In the genomic region with DNA sequence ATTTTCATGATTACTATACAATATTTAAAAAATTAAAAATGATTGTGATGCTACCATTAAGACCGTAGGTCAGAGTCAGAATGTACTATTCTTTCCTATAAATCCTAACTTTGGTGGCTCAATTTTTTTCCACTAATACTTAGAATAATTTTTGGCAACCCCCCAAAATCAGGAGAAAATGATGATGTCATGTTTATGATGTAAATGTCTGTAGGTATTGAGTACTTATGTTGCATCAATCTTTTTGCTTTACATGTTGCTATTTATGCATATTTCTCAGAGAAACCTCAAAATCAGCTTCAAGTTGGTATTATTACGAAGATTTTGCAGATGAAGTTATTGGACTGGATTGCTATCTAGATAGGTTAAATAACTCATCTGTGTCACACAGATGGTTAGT, we compare ENCODE assay signal across 35 cellular contexts.
DNase-seq lines count a peak whose midpoint lies in the region; ATAC-seq, FAIRE-seq and TF ChIP-seq lines count a peak whose summit lies in the region.
"Had no signal": no experiment of that assay in that cellular context is flagged by ENCODE, and none has a peak within 500 bp of the region (broad histone marks: within the 10 kb centered on the region; RNA-seq: fewer than 3 reads in every experiment).

No MANE protein-coding gene starts in this region.

- no peak overlapping the region for H3K4me2 ChIP-seq in HepG2 (ENCODE audit: low read depth, low read length)
- H3K4me2 ChIP-seq in GM12878 (ENCODE audit: control insufficient read depth, insufficient read depth) = no peak overlapping the region
- no peak overlapping the region for H3K4me2 ChIP-seq in K562 (ENCODE audit: insufficient read depth, low read length)
- H3K4me2 ChIP-seq in Karpas-422 (ENCODE audit: low read depth, low read length, poor library complexity, severe bottlenecking) = no peak overlapping the region
- H3K4me2 ChIP-seq: A549; BLaER1; BLaER1 treated with 17β-estradiol and CSF1 and Interleukin-3, amounts not matched to agents 10 nM and 100 nM had no signal

- RAD21 ChIA-PET in GM12878 (lab: Charles Lee; ENCODE audit: unreplicated experiment) = no interaction called here

- WGBS in HepG2 (ENCODE audit: low lambda C conversion rate) = 20% methylated on average over 2 of the region's 2 CpGs
- 88% methylated on average over 2 of the region's 2 CpGs for WGBS in right lobe of liver (ENCODE audit: insufficient coverage, low coverage, low lambda C conversion rate, missing lambda C conversion rate)
- WGBS in GM12878 (ENCODE audit: insufficient coverage, insufficient replicate concordance, low lambda C conversion rate, missing lambda C conversion rate) = 24% methylated on average over 2 of the region's 2 CpGs
- 0% methylated on average over 2 of the region's 2 CpGs for WGBS in K562 (ENCODE audit: insufficient coverage, low coverage, missing lambda C conversion rate)

- TF ChIP-seq CTCF in HepG2 (CRISPR knock-in tag; IDR thresholded peaks at IDR 0.05) (no peak), right lobe of liver (IDR thresholded peaks at IDR 0.05) (no peak), HEK293 (tag by site-specific recombination; IDR thresholded peaks at IDR 0.05) (no peak), GM12878 (IDR thresholded peaks at IDR 0.05 in 2 of 3, conservative IDR thresholded peaks at IDR 0.05 in 1 of 3; ENCODE audit: control insufficient read depth in 2 of 3, extremely low read depth in 1 of 3, insufficient read depth in 1 of 3, low read depth in 3 of 3, low read length in 3 of 3) (no peak), K562 (IDR thresholded peaks at IDR 0.05 in 2 of 3, conservative IDR thresholded peaks at IDR 0.05 in 1 of 3; ENCODE audit: insufficient read depth in 2 of 3, low read depth in 1 of 3, low read length in 3 of 3) (no peak)

- no peak for TF ChIP-seq EP300 in HepG2 (IDR thresholded peaks at IDR 0.05; ENCODE audit: low read depth in 2 of 2, low read length in 2 of 2)
- no peak for TF ChIP-seq EP300 in HepG2 (CRISPR knock-in tag; IDR thresholded peaks at IDR 0.05; ENCODE audit: borderline replicate concordance)
- no peak for TF ChIP-seq EP300 in GM12878 (IDR thresholded peaks at IDR 0.05; ENCODE audit: borderline replicate concordance in 1 of 2, control insufficient read depth in 1 of 2, low read depth in 2 of 2, low read length in 2 of 2)
- TF ChIP-seq EP300 in K562 (IDR thresholded peaks at IDR 0.05; ENCODE audit: low read length) = no peak

- H3K36me3 ChIP-seq in HepG2 (replicated peaks in 1 of 2; ENCODE audit: control insufficient read depth in 1 of 2, insufficient read depth in 2 of 2, low read length in 2 of 2) = no peaks in the 10 kb centered on the region
- no peaks in the 10 kb centered on the region for H3K36me3 ChIP-seq in right lobe of liver
- no peaks in the 10 kb centered on the region for H3K36me3 ChIP-seq in HEK293 (ENCODE audit: control insufficient read depth in 2 of 2, insufficient read depth in 1 of 2, low read length in 2 of 2)
- H3K36me3 ChIP-seq in GM12878 (ENCODE audit: control insufficient read depth in 2 of 2, insufficient read depth in 2 of 2, low read length in 1 of 2) = no peaks in the 10 kb centered on the region
- no peaks in the 10 kb centered on the region for H3K36me3 ChIP-seq in K562 (ENCODE audit: control insufficient read depth, insufficient read depth, low read length)
- no peaks in the 10 kb centered on the region for H3K36me3 ChIP-seq in Karpas-422 (ENCODE audit: insufficient read depth, low read length)
- H3K36me3 ChIP-seq: BE2C; BLaER1; BLaER1 treated with 17β-estradiol and CSF1 and Interleukin-3, amounts not matched to agents 10 nM and 100 nM had no signal

- no peak for ATAC-seq in HepG2
- no peak for ATAC-seq in right lobe of liver
- ATAC-seq in GM12878 = no peak
- ATAC-seq in K562 = no peak
- ATAC-seq: A549; CD8-positive, alpha-beta T cell had no signal

- intact Hi-C loops in HepG2 (cut with micrococcal nuclease; ENCODE audit: unreplicated experiment) (no loop called here), right lobe of liver (cut with DNase I) (no loop called here), GM12878 (cut with micrococcal nuclease; ENCODE audit: unreplicated experiment) (no loop called here), K562 (cut with micrococcal nuclease) (no loop called here)

- H2AFZ ChIP-seq in HepG2 (ENCODE audit: low read length) = no peak overlapping the region
- no peak overlapping the region for H2AFZ ChIP-seq in GM12878 (ENCODE audit: control insufficient read depth, low read depth, low read length)
- no peak overlapping the region for H2AFZ ChIP-seq in K562 (ENCODE audit: low read depth, low read length)
- H2AFZ ChIP-seq in Karpas-422 (ENCODE audit: low read length) = no peak overlapping the region

- no peaks in the 10 kb centered on the region for H3K9me1 ChIP-seq in K562 (ENCODE audit: control insufficient read depth, insufficient read depth, low read length)

- no peaks in the 10 kb centered on the region for H3K9me2 ChIP-seq in Karpas-422 (replicated peaks; ENCODE audit: insufficient read depth, low read length)

- H3K4me1 ChIP-seq in HepG2 (ENCODE audit: insufficient read depth, low read length) (no peaks in the 10 kb centered on the region), right lobe of liver (no peaks in the 10 kb centered on the region), HEK293 (ENCODE audit: control insufficient read depth, insufficient read depth, low read length) (no peaks in the 10 kb centered on the region; the same call in 1 of the 2 replicates), GM12878 (ENCODE audit: control insufficient read depth, insufficient read depth, low read length) (no peaks in the 10 kb centered on the region), K562 (replicated peaks in 1 of 2; ENCODE audit: control insufficient read depth in 2 of 2, insufficient read depth in 2 of 2, low read length in 2 of 2) (no peaks in the 10 kb centered on the region), Karpas-422 (ENCODE audit: low read length) (no peaks in the 10 kb centered on the region)
- H3K4me1 ChIP-seq: A549, BE2C, BLaER1, Caco-2 had no signal

- peaks cover 69% of the 10 kb centered on the region for H3K9me3 ChIP-seq in HepG2 (ENCODE audit: low read length)
- H3K9me3 ChIP-seq in right lobe of liver = no peaks in the 10 kb centered on the region
- H3K9me3 ChIP-seq in HEK293 (ENCODE audit: control insufficient read depth, insufficient read depth, low read depth, low read length) = no peaks in the 10 kb centered on the region
- H3K9me3 ChIP-seq in GM12878 (replicated peaks; ENCODE audit: control insufficient read depth, insufficient read depth, low read length) = no peaks in the 10 kb centered on the region
- H3K9me3 ChIP-seq in K562 (replicated peaks; ENCODE audit: control insufficient read depth, insufficient read depth, low read depth, low read length) = no peaks in the 10 kb centered on the region
- peaks cover 12% of the 10 kb centered on the region; the same call in 1 of the 2 replicates for H3K9me3 ChIP-seq in Karpas-422 (ENCODE audit: low read length)
- H3K9me3 ChIP-seq: A549; BE2C; BLaER1; BLaER1 treated with 17β-estradiol and CSF1 and Interleukin-3, amounts not matched to agents 10 nM and 100 nM; Caco-2 had no signal

- no peak overlapping the region for H3K4me3 ChIP-seq in HepG2 (replicated peaks in 1 of 3; ENCODE audit: insufficient read depth in 1 of 3, low read depth in 2 of 3, low read length in 3 of 3)
- no peak overlapping the region for H3K4me3 ChIP-seq in right lobe of liver
- H3K4me3 ChIP-seq in HEK293 (ENCODE audit: low read depth, low read length) = no peak overlapping the region
- no peak overlapping the region for H3K4me3 ChIP-seq in GM12878
- no peak overlapping the region for H3K4me3 ChIP-seq in K562
- H3K4me3 ChIP-seq in Karpas-422 (ENCODE audit: low read length) = no peak overlapping the region
- H3K4me3 ChIP-seq: A549; BLaER1; BLaER1 treated with 17β-estradiol and CSF1 and Interleukin-3, amounts not matched to agents 10 nM and 100 nM had no signal

- no peak overlapping the region for H3K27ac ChIP-seq in HepG2 (ENCODE audit: extremely low read length, insufficient read depth, low read length)
- H3K27ac ChIP-seq in right lobe of liver = no peak overlapping the region
- no peak overlapping the region for H3K27ac ChIP-seq in HEK293 (ENCODE audit: extremely low read depth, low read depth, low read length)
- no peak overlapping the region for H3K27ac ChIP-seq in GM12878 (ENCODE audit: control insufficient read depth, insufficient read depth)
- H3K27ac ChIP-seq in K562 (ENCODE audit: extremely low read depth, low read depth, low read length) = no peak overlapping the region
- no peak overlapping the region for H3K27ac ChIP-seq in Karpas-422 (ENCODE audit: low read length)
- H3K27ac ChIP-seq: 22Rv1; A549; BLaER1; BLaER1 treated with 17β-estradiol and CSF1 and Interleukin-3, amounts not matched to agents 10 nM and 100 nM; C4-2B had no signal

- no peaks in the 10 kb centered on the region for H3K79me2 ChIP-seq in HepG2 (ENCODE audit: insufficient read depth, low read length)
- no peaks in the 10 kb centered on the region for H3K79me2 ChIP-seq in GM12878 (ENCODE audit: control insufficient read depth, insufficient read depth, low read length)
- no peaks in the 10 kb centered on the region for H3K79me2 ChIP-seq in K562 (ENCODE audit: control insufficient read depth, insufficient read depth, low read length)
- H3K79me2 ChIP-seq in Karpas-422 (ENCODE audit: low read length) = no peaks in the 10 kb centered on the region

- no peaks in the 10 kb centered on the region for H4K20me1 ChIP-seq in HepG2 (ENCODE audit: insufficient read depth, low read length)
- no peaks in the 10 kb centered on the region for H4K20me1 ChIP-seq in GM12878 (ENCODE audit: control insufficient read depth, insufficient read depth)
- H4K20me1 ChIP-seq in K562 (replicated peaks; ENCODE audit: control insufficient read depth, insufficient read depth, low read length) = no peaks in the 10 kb centered on the region
- H4K20me1 ChIP-seq in Karpas-422 (ENCODE audit: insufficient read depth, low read depth, low read length) = no peaks in the 10 kb centered on the region
- H4K20me1 ChIP-seq: BLaER1; BLaER1 treated with 17β-estradiol and CSF1 and Interleukin-3, amounts not matched to agents 10 nM and 100 nM had no signal

- no peak for FAIRE-seq in HepG2 (lab: Jason Lieb, UNC)
- no peak for FAIRE-seq in GM12878 (lab: Jason Lieb, UNC)
- no peak for FAIRE-seq in K562 (lab: Jason Lieb, UNC)
- FAIRE-seq: A204.1, A549, D721Med had no signal

- no TSS peak for BruUV-seq in HepG2 (replicated peaks; lab: Mats Ljungman, UMichigan)
- BruUV-seq in GM12878 (replicated peaks; lab: Mats Ljungman, UMichigan) = no TSS peak
- no TSS peak for BruUV-seq in K562 (replicated peaks; lab: Mats Ljungman, UMichigan)

- POLR2A ChIA-PET in HepG2 (lab: Yijun Ruan, JAX) = no interaction called here
- POLR2A ChIA-PET in HEK293 (lab: Yijun Ruan, JAX) = no interaction called here
- POLR2A ChIA-PET in GM12878 (lab: Charles Lee) = interaction anchor here (0.7 kb wide), 1 partner anchor 229 kb away, joined by 4 read pairs; no protein-coding TSS in a partner anchor
- POLR2A ChIA-PET in K562 (lab: Yijun Ruan, JAX) = no interaction called here

- SMC1A ChIA-PET in GM12878 (lab: Charles Lee; ENCODE audit: uncharacterized antibody, unreplicated experiment) = interaction anchor here (0.7 to 1.5 kb wide), 3 partner anchors 15 to 91 kb away, joined by 3 read pairs; no protein-coding TSS in a partner anchor

- TF ChIP-seq RAD21 in HepG2 (CRISPR knock-in tag; IDR thresholded peaks at IDR 0.05) (no peak), GM12878 (IDR thresholded peaks at IDR 0.05; ENCODE audit: insufficient read depth, low read depth, low read length) (no peak), K562 (CRISPR knock-in tag; conservative IDR thresholded peaks at IDR 0.05 in 1 of 2, IDR thresholded peaks at IDR 0.05 in 1 of 2) (no peak)

- H3K27me3 ChIP-seq in HepG2 (ENCODE audit: control insufficient read depth in 1 of 2, insufficient read depth in 2 of 2, low read length in 2 of 2) (no peaks in the 10 kb centered on the region; a peak in 1 of 5 replicates), right lobe of liver (no peaks in the 10 kb centered on the region), GM12878 (replicated peaks in 1 of 2; ENCODE audit: control insufficient read depth in 2 of 2, insufficient read depth in 2 of 2, low read length in 1 of 2) (no peaks in the 10 kb centered on the region; a peak in 1 of 4 replicates), K562 (ENCODE audit: control insufficient read depth in 2 of 2, insufficient read depth in 2 of 2, low read length in 2 of 2) (no peaks in the 10 kb centered on the region), Karpas-422 (ENCODE audit: low read length) (no peaks in the 10 kb centered on the region)
- H3K27me3 ChIP-seq: BE2C; BLaER1; BLaER1 treated with 17β-estradiol and CSF1 and Interleukin-3, amounts not matched to agents 10 nM and 100 nM had no signal

- CTCF ChIA-PET in HepG2 (lab: Yijun Ruan, JAX; ENCODE audit: low intra/inter-chr PET ratio, low total read pairs) (no interaction called here), HEK293 (lab: Yijun Ruan, JAX) (interaction anchor here (0.6 kb wide), 1 partner anchor 570 kb away, joined by 3 read pairs; no protein-coding TSS in a partner anchor), GM12878 (lab: Yijun Ruan, JAX) (interaction anchor here (0.6 kb wide), 1 partner anchor 1425 kb away, joined by 4 read pairs; no protein-coding TSS in a partner anchor), K562 (lab: Yijun Ruan, JAX; ENCODE audit: low intra/inter-chr PET ratio) (no interaction called here)

- in situ Hi-C loops in HepG2 (cut with HindIII; ENCODE audit: extremely low pct_ligation_motif_present, low pct_unique_long_range_greater_than_20kb) = no loop called here
- in situ Hi-C loops in GM12878 (cut with MboI) = no loop called here
- in situ Hi-C loops in K562 (cut with MboI) = no loop called here

- no peak for DNase-seq in HepG2 (ENCODE audit: low spot score)
- no peak for DNase-seq in right lobe of liver
- no peak for DNase-seq in GM12878 (ENCODE audit: low read depth, low spot score)
- no peak for DNase-seq in K562 (ENCODE audit: extremely low read depth in 1 of 4, low spot score in 3 of 4)
- DNase-seq in Karpas-422 = no peak
- no peak for DNase-seq in NCI-H146 (lab: John Stamatoyannopoulos, UW)
- DNase-seq in SIG-M5 treated with dmso at 0.1 percent for 504 hours (lab: John Stamatoyannopoulos, UW; ENCODE audit: unreplicated experiment) = no peak
- DNase-seq: 8988T; ACHN; AML-193; BE2C; C1 segment of cervical spinal cord; Caco-2; Calu3; CD4-positive, alpha-beta memory T cell; CD4-positive, alpha-beta T cell; CD4-positive, CD25-positive, alpha-beta regulatory T cell; CD8-positive, alpha-beta memory T cell; CD8-positive, alpha-beta T cell; COR-L47; DMS 273 treated with DMSO at 0.1 percent for 48 hours; DMS153; DMS53; DMS79; DMS79 treated with DMSO at 0.1 percent for 48 hours; DND-41; EL had no signal

- TF ChIP-seq POLR2A in HepG2 (IDR thresholded peaks at IDR 0.05; ENCODE audit: insufficient read depth in 1 of 2, low read depth in 2 of 2, low read length in 2 of 2) (no peak), right lobe of liver (IDR thresholded peaks at IDR 0.05) (no peak), GM12878 (IDR thresholded peaks at IDR 0.05; ENCODE audit: low read depth, low read length) (no peak), K562 (conservative IDR thresholded peaks at IDR 0.05) (no peak)

- H3K9ac ChIP-seq in HepG2 (ENCODE audit: insufficient read depth, low read depth, low read length) (no peak overlapping the region), GM12878 (ENCODE audit: control insufficient read depth, insufficient read depth, low read length) (no peak overlapping the region), K562 (ENCODE audit: insufficient read depth in 1 of 2, low read depth in 2 of 2, low read length in 2 of 2) (no peak overlapping the region), Karpas-422 (ENCODE audit: low read length) (no peak overlapping the region)
- H3K9ac ChIP-seq: BLaER1; BLaER1 treated with 17β-estradiol and CSF1 and Interleukin-3, amounts not matched to agents 10 nM and 100 nM had no signal

Comparison
In these comparisons a context has a peak if more than half of its experiments do, and no peak if none do; other contexts are left out.
1. CTCF ChIA-PET loops: an anchor here in HEK293 (0.6 kb wide) and GM12878 (0.6 kb wide); none called in HepG2 and K562.